ENCODE assay signal across 8 cellular contexts in genomic region chr6:79077680-79078056, GRCh38. TPM values are rescaled to one million over a fixed set of nuclear protein-coding genes. Genes with fewer than 3 reads are reported as not detected.
DNase-seq lines count a peak whose midpoint lies in the region; ATAC-seq and TF ChIP-seq lines count a peak whose summit lies in the region.

No MANE protein-coding gene starts in this region.

- DNase-seq in BJ (ENCODE audit: low read depth) = no peak
- DNase-seq in NCI-H69 (lab: John Stamatoyannopoulos, UW) = peak; percentile 93
- no peak for DNase-seq in astrocyte of the cerebellum (ENCODE audit: low read depth)
- DNase-seq in NCI-H128 (lab: John Stamatoyannopoulos, UW; ENCODE audit: unreplicated experiment) = no peak

- CTCF ChIA-PET in BJ (lab: Yijun Ruan, JAX) = interaction anchor here (0.6 to 1.1 kb wide), 3 partner anchors 11 to 32 kb away, joined by 3 to 4 read pairs (median 3); no protein-coding TSS in a partner anchor

- TF ChIP-seq CTCF in BJ (IDR thresholded peaks at IDR 0.05; ENCODE audit: insufficient read depth, low read depth, low read length) (no peak), astrocyte of the cerebellum (IDR thresholded peaks at IDR 0.05; ENCODE audit: low read depth, low read length, missing control alignments) (no peak)

- H3K27ac ChIP-seq in layer of hippocampus (ENCODE audit: low read depth, low read length) = peak overlapping the region; percentile 97
- peak overlapping the region; percentile 91 for H3K27ac ChIP-seq in subcutaneous abdominal adipose tissue (ENCODE audit: low read depth, low read length)

- in situ Hi-C loops in astrocyte of the cerebellum (cut with HindIII; ENCODE audit: low sequenced_read_pairs) = no loop called here

- no peaks in the 10 kb centered on the region for H3K9me3 ChIP-seq in subcutaneous abdominal adipose tissue (ENCODE audit: control insufficient read depth in 5 of 5, low read length in 5 of 5)

- H3K36me3 ChIP-seq in BJ (ENCODE audit: control insufficient read depth, insufficient read depth, low read length) = no peaks in the 10 kb centered on the region
- H3K36me3 ChIP-seq in subcutaneous abdominal adipose tissue (ENCODE audit: control insufficient read depth in 5 of 5, insufficient read depth in 5 of 5, low read length in 5 of 5) = no peaks in the 10 kb centered on the region

- H3K4me1 ChIP-seq in subcutaneous abdominal adipose tissue (ENCODE audit: control insufficient read depth in 5 of 5, insufficient read depth in 5 of 5, low read length in 5 of 5) = peaks cover 0 to 36% (median 27%) of the 10 kb centered on the region in 5 donors

- H3K9ac ChIP-seq in subcutaneous abdominal adipose tissue (ENCODE audit: low read length in 5 of 5) = peak overlapping the region; percentile 23 to 89 (median 71)

- peak overlapping the region; percentile 93 for H3K4me3 ChIP-seq in BJ (ENCODE audit: low read depth, low read length)
- H3K4me3 ChIP-seq in astrocyte of the cerebellum (ENCODE audit: low read depth, low read length) = peak overlapping the region; percentile 74
- H3K4me3 ChIP-seq in subcutaneous abdominal adipose tissue (ENCODE audit: low read depth in 1 of 5, low read length in 5 of 5) = peak overlapping the region; percentile 15 to 100 (median 94)

- ATAC-seq in GM18520 (IDR thresholded peaks at IDR 0.05; ENCODE audit: unreplicated experiment) (peak; percentile 7), HG02973 (IDR thresholded peaks at IDR 0.05; ENCODE audit: unreplicated experiment) (peak; percentile 31)

- POLR2A ChIA-PET in BJ (lab: Charles Lee) = no interaction called here

- H3K27me3 ChIP-seq in BJ (ENCODE audit: control insufficient read depth, insufficient read depth, low read length) (no peaks in the 10 kb centered on the region; the same call in 1 of the 2 replicates), layer of hippocampus (ENCODE audit: control insufficient read depth, insufficient read depth, low read length) (no peaks in the 10 kb centered on the region), subcutaneous abdominal adipose tissue (ENCODE audit: control insufficient read depth in 5 of 5, insufficient read depth in 4 of 5, low read length in 5 of 5) (no peaks in the 10 kb centered on the region)

RNA-seq across cellular contexts. Expression of gene PHIP, which starts 0.4 kb away (rescaled TPM):
- polyA plus RNA-seq in BJ (2011; rRNA removed) = 3.1 and 8.1 TPM in 2 replicates
- 12.4 and 13.2 TPM in 2 replicates for polyA minus RNA-seq in BJ (2011; rRNA and poly(A)+ RNA removed)
